ENCODE assay signal across 23 cellular contexts in the genomic region with DNA sequence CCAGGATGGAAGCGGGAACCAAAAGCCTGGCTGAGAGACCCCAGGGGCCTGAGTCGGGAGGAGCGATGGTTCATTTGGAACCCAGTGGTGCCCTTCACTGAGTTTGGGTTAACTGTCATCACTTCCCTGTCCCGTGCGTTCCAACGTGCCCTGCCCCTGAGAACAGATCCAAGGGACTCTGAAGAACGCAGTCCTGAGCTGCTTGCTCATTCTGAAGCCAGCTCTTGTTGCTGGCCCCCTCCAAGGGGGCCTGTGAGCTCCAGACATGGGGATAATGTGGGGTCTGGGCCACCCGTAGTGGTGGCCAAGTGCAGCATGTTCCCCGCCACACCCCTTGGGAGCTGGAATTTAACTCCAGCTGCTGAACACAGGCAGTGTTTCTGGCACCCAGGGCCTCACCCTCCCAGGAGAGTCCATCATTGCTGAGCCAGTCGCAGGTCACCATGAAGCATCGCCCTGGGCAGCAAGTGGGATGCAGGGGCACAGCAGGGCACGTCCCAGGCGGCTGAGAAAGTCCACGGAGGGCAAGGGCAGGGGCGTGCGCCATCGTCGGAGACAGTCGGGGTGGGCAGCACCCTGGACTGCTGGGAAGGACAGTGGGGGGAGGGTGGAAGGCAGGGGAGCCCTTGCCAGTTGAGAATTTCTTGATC.
DNase-seq lines count a peak whose midpoint lies in the region; ATAC-seq, FAIRE-seq and TF ChIP-seq lines count a peak whose summit lies in the region.
"Had no signal": no experiment of that assay in that cellular context is flagged by ENCODE, and none has a peak within 500 bp of the region (broad histone marks: within the 10 kb centered on the region; RNA-seq: fewer than 3 reads in every experiment).

No MANE protein-coding gene starts in this region.

- H3K4me1 Mint-ChIP-seq in stimulated activated naive CD8-positive, alpha-beta T cell treated with anti-CD3 and anti-CD28 coated beads, Interleukin-15, amount 100 ng/mL, for 72 hours, result no peaks in the 10 kb centered on the region
- H3K4me1 Mint-ChIP-seq: CD14-positive monocyte had no signal

- ATAC-seq in stimulated activated naive CD8-positive, alpha-beta T cell treated with anti-CD3 and anti-CD28 coated beads, Interleukin-15, amount 100 ng/mL, for 72 hours, result peak; percentile 31
- ATAC-seq in stimulated activated naive CD8-positive, alpha-beta T cell treated with anti-CD3 and anti-CD28 coated beads, Interleukin-15, Interleukin-2, amounts not matched to agents 100 U/mL and 50 U/mL, for 24 hours, result no peak
- no peak for ATAC-seq in GM19351 (IDR thresholded peaks at IDR 0.05; ENCODE audit: unreplicated experiment)
- ATAC-seq: HCT116 had no signal

- no peaks in the 10 kb centered on the region for H3K9me3 ChIP-seq in kidney (ENCODE audit: control insufficient read depth in 1 of 2, low read length in 2 of 2)
- no peaks in the 10 kb centered on the region for H3K9me3 ChIP-seq in osteoblast (ENCODE audit: low read depth, low read length)
- H3K9me3 ChIP-seq: SK-N-SH had no signal

- no peak overlapping the region for H3K4me2 ChIP-seq in osteoblast (ENCODE audit: insufficient read depth, low read length)
- H3K4me2 ChIP-seq: SK-N-SH had no signal

- H3K9ac ChIP-seq in kidney (ENCODE audit: low read length in 2 of 2), result no peak overlapping the region
- H3K9ac ChIP-seq: SK-N-SH had no signal

- no peak overlapping the region for H2AFZ ChIP-seq in osteoblast (ENCODE audit: low read length)

- no peaks in the 10 kb centered on the region for H3K36me3 ChIP-seq in kidney (ENCODE audit: control insufficient read depth in 1 of 2, insufficient read depth in 2 of 2, low read length in 2 of 2)
- H3K36me3 ChIP-seq in osteoblast (ENCODE audit: insufficient read depth, low read length), result no peaks in the 10 kb centered on the region

- no peak for FAIRE-seq in kidney (lab: Jason Lieb, UNC)
- FAIRE-seq: A204.1, GM19239, H1 had no signal

- no peaks in the 10 kb centered on the region for H3K9me3 Mint-ChIP-seq in stimulated activated naive CD8-positive, alpha-beta T cell treated with anti-CD3 and anti-CD28 coated beads, Interleukin-15, amount 100 ng/mL, for 72 hours
- H3K9me3 Mint-ChIP-seq: CD14-positive monocyte had no signal

- DNase-seq in stimulated activated naive CD8-positive, alpha-beta T cell treated with anti-CD3 and anti-CD28 coated beads, Interleukin-15, amount 100 ng/mL, for 72 hours, result no peak
- DNase-seq in stimulated activated naive CD8-positive, alpha-beta T cell treated with anti-CD3 and anti-CD28 coated beads, Interleukin-15, Interleukin-2, amounts not matched to agents 100 U/mL and 50 U/mL, for 24 hours, result no peak
- DNase-seq in kidney (peak; percentile 55), osteoblast (ENCODE audit: insufficient read length, low spot score, missing footprints) (peak; percentile 64), NCI-H446 (lab: John Stamatoyannopoulos, UW) (no peak), NCI-H226 (no peak)
- DNase-seq: EL, GF-D8, KG1, NCI-H1105, NCI-H146, NCI-H2029, NCI-H2227 treated with DMSO at 0.1 percent for 48 hours, NCI-H524, OCI-M1, SHP77 treated with DMSO at 0.1 percent for 48 hours, SK-N-SH had no signal

- H3K27me3 Mint-ChIP-seq in stimulated activated naive CD8-positive, alpha-beta T cell treated with anti-CD3 and anti-CD28 coated beads, Interleukin-15, amount 100 ng/mL, for 72 hours, result no peaks in the 10 kb centered on the region

- peak overlapping the region in 1 of 2 donors; percentile 56 for H3K27ac Mint-ChIP-seq in stimulated activated naive CD8-positive, alpha-beta T cell treated with anti-CD3 and anti-CD28 coated beads, Interleukin-15, amount 100 ng/mL, for 72 hours
- H3K27ac Mint-ChIP-seq: CD14-positive monocyte had no signal

- TF ChIP-seq CTCF in kidney (IDR thresholded peaks at IDR 0.05; ENCODE audit: borderline replicate concordance, extremely low read depth, insufficient read depth) (no peak), osteoblast (IDR thresholded peaks at IDR 0.05; ENCODE audit: extremely low read depth, low read depth, low read length) (no peak)

- H3K79me2 ChIP-seq in osteoblast (ENCODE audit: insufficient read depth, low read length), result no peaks in the 10 kb centered on the region

- H3K4me3 ChIP-seq in kidney (ENCODE audit: low read length in 2 of 2) (no peak overlapping the region), osteoblast (ENCODE audit: insufficient read depth, low read length) (no peak overlapping the region)

- no peak overlapping the region for H3K4me3 Mint-ChIP-seq in stimulated activated naive CD8-positive, alpha-beta T cell treated with anti-CD3 and anti-CD28 coated beads, Interleukin-15, amount 100 ng/mL, for 72 hours
- H3K4me3 Mint-ChIP-seq: CD14-positive monocyte had no signal

- no peaks in the 10 kb centered on the region for H4K20me1 ChIP-seq in osteoblast (ENCODE audit: insufficient read depth, low read length)

- H3K4me1 ChIP-seq in kidney (ENCODE audit: control insufficient read depth in 1 of 2, insufficient read depth in 1 of 2, low read depth in 1 of 2, low read length in 2 of 2) (no peaks in the 10 kb centered on the region), osteoblast (ENCODE audit: insufficient read depth, low read length) (no peaks in the 10 kb centered on the region)

- H3K27ac ChIP-seq in kidney (ENCODE audit: low read depth in 2 of 2, low read length in 2 of 2), result no peak overlapping the region
- H3K27ac ChIP-seq in osteoblast (ENCODE audit: low read depth, low read length), result no peak overlapping the region

- no peaks in the 10 kb centered on the region for H3K27me3 ChIP-seq in osteoblast (ENCODE audit: insufficient read depth, low read length)

- intact Hi-C loops in kidney (cut with DNase I), result no loop called here

Comparison
In these comparisons a context has a peak if more than half of its experiments do, and no peak if none do; other contexts are left out.
1. DNase-seq: peak in kidney (single experiment) and osteoblast (single experiment); none in stimulated activated naive CD8-positive, alpha-beta T cell treated with anti-CD3 and anti-CD28 coated beads, Interleukin-15, amount 100 ng/mL, for 72 hours (0 of 2), stimulated activated naive CD8-positive, alpha-beta T cell treated with anti-CD3 and anti-CD28 coated beads, Interleukin-15, Interleukin-2, amounts not matched to agents 100 U/mL and 50 U/mL, for 24 hours (single experiment), NCI-H446 (0 of 2) and NCI-H226 (single experiment).